In genomic region chr15:47184405-47185221, GRCh38 we compare ENCODE assay signal across 9 cellular contexts.
DNase-seq lines count a peak whose midpoint lies in the region; ATAC-seq and TF ChIP-seq lines count a peak whose summit lies in the region.
"Had no signal": no experiment of that assay in that cellular context is flagged by ENCODE, and none has a peak within 500 bp of the region (broad histone marks: within the 10 kb centered on the region; RNA-seq: fewer than 3 reads in every experiment).

No MANE protein-coding gene starts in this region.

- H3K27ac Mint-ChIP-seq in nephron = peak overlapping the region; percentile 52 to 82 (median 66)

- peaks cover 0 to 62% (median 8%) of the 10 kb centered on the region in 4 donors for H3K27me3 ChIP-seq in esophagus squamous epithelium

- H3K4me1 Mint-ChIP-seq in nephron = peaks cover 32% of the 10 kb centered on the region

- H3K4me3 ChIP-seq in esophagus squamous epithelium = peak overlapping the region; percentile 22 to 63 (median 45)

- 6 to 7% methylated on average over 2 to 3 of the region's 72 CpGs for WGBS in esophagus squamous epithelium, 2 donors

- H3K4me1 ChIP-seq in esophagus squamous epithelium = peaks cover 5 to 19% (median 7%) of the 10 kb centered on the region in 3 donors

- H3K4me3 Mint-ChIP-seq in nephron = peak overlapping the region; percentile 92 to 95 (median 93)

- no peak overlapping the region for H3K27ac ChIP-seq in esophagus squamous epithelium
- H3K27ac ChIP-seq: 22Rv1 had no signal

- TF ChIP-seq CTCF in esophagus squamous epithelium (IDR thresholded peaks at IDR 0.05) (no peak), nephron (IDR thresholded peaks at IDR 0.05; ENCODE audit: unreplicated experiment in 3 of 3) (no peak)

- H3K27me3 Mint-ChIP-seq in nephron (ENCODE audit: low read depth) = peaks cover 46% of the 10 kb centered on the region

- no peaks in the 10 kb centered on the region for H3K36me3 Mint-ChIP-seq in nephron (ENCODE audit: low read depth)

- no peak for TF ChIP-seq POLR2A in esophagus squamous epithelium (IDR thresholded peaks at IDR 0.05)

- no peaks in the 10 kb centered on the region for H3K9me3 ChIP-seq in esophagus squamous epithelium

- peak; percentile 51 to 88 (median 82) for DNase-seq in NCI-H1417 (lab: John Stamatoyannopoulos, UW)
- DNase-seq in NCI-H1417 treated with DMSO at 0.1 percent for 48 hours (lab: John Stamatoyannopoulos, UW) = no peak
- DNase-seq in NCI-H748 (lab: John Stamatoyannopoulos, UW; ENCODE audit: unreplicated experiment) = peak; percentile 82
- no peak for DNase-seq in esophagus squamous epithelium (lab: John Stamatoyannopoulos, UW)
- no peak for DNase-seq in foreskin melanocyte

- no peaks in the 10 kb centered on the region for H3K9me3 Mint-ChIP-seq in nephron

- intact Hi-C loops in esophagus squamous epithelium (cut with DNase I) = no loop called here

- ATAC-seq in GM19395 (IDR thresholded peaks at IDR 0.05; ENCODE audit: unreplicated experiment) = no peak
- ATAC-seq in HG02852 (IDR thresholded peaks at IDR 0.05; ENCODE audit: unreplicated experiment) = no peak

- H3K36me3 ChIP-seq in esophagus squamous epithelium = no peaks in the 10 kb centered on the region

Comparison
In these comparisons a context has a peak if more than half of its experiments do, and no peak if none do; other contexts are left out.
1. DNase-seq: peak in NCI-H1417 (3 of 3) and NCI-H748 (single experiment); none in NCI-H1417 treated with DMSO at 0.1 percent for 48 hours (single experiment), esophagus squamous epithelium (single experiment) and foreskin melanocyte (single experiment).